In genomic region chr4:107900508-107900907, GRCh38 we compare ENCODE assay signal across 26 cellular contexts.
"Had no signal": no experiment of that assay in that cellular context is flagged by ENCODE, and none has a peak within 500 bp of the region (broad histone marks: within the 10 kb centered on the region; RNA-seq: fewer than 3 reads in every experiment).

No MANE protein-coding gene starts in this region.

- H3K9me3 ChIP-seq: mucosa of descending colon, pancreas, prostate gland, spleen, tibial nerve had no signal

- DNase-seq: activated CD4-positive, alpha-beta memory T cell treated with anti-CD3 and anti-CD28 coated beads, Interleukin-2, amount 10 ng/mL, durations not matched to agents 7 days and 5 days; activated CD4-positive, alpha-beta T cell treated with anti-CD3 and anti-CD28 coated beads, Interleukin-2, amount 10 ng/mL, durations not matched to agents 7 days and 5 days; activated CD8-positive, alpha-beta memory T cell treated with anti-CD3 and anti-CD28 coated beads, Interleukin-2, amount 50 U/mL, for 48 hours; activated gamma-delta T cell; activated naive CD4-positive, alpha-beta T cell treated with anti-CD3 and anti-CD28 coated beads, Interleukin-2, amount 10 ng/mL, durations not matched to agents 7 days and 5 days; activated naive CD8-positive, alpha-beta T cell treated with anti-CD3 and anti-CD28 coated beads, Interleukin-2, amount 10 ng/mL, durations not matched to agents 7 days and 5 days; activated T-cell treated with anti-CD3 and anti-CD28 coated beads, Interleukin-2, amount 50 U/mL, for 24 hours; amniotic stem cell; brain microvascular endothelial cell; caudate nucleus; cortex of kidney; glutamatergic neuron; islet precursor cell; left ventricle myocardium superior; mucosa of descending colon; naive B cell; nucleus accumbens; pancreas; spleen; stimulated activated naive CD4-positive, alpha-beta T cell; SW 1271; T-helper 9 cell; WERI-Rb-1 had no signal

- H3K27me3 ChIP-seq: brain microvascular endothelial cell, pancreas, tibial nerve had no signal

- H3K27ac ChIP-seq: brain microvascular endothelial cell, pancreas, prostate gland, spleen, tibial nerve, WERI-Rb-1 had no signal

- H3K4me1 ChIP-seq: spleen had no signal

- H3K4me3 ChIP-seq: mucosa of descending colon, pancreas, prostate gland, spleen, tibial nerve had no signal

- H3K36me3 ChIP-seq: brain microvascular endothelial cell, pancreas, prostate gland, spleen, WERI-Rb-1 had no signal

- ATAC-seq: activated CD4-positive, CD25-positive, alpha-beta regulatory T cell treated with anti-CD3 and anti-CD28 coated beads, Interleukin-2, amount 50 U/mL, for 24 hours; mucosa of descending colon; pancreas had no signal
